In genomic region chr13:27172495-27172842, GRCh38 we compare ENCODE assay signal across 8 cellular contexts. TPM values are rescaled to one million over a fixed set of nuclear protein-coding genes. Genes with fewer than 3 reads are reported as not detected.
DNase-seq lines count a peak whose midpoint lies in the region; ATAC-seq and TF ChIP-seq lines count a peak whose summit lies in the region.

No MANE protein-coding gene starts in this region.

- H3K4me3 ChIP-seq in AG10803 (ENCODE audit: low read length) (peak overlapping the region; percentile 73), HFF-Myc (replicated peaks; ENCODE audit: low read depth, low read length) (peak overlapping the region; percentile 49), prostate gland (peak overlapping the region; percentile 86 to 89)

- H3K9me3 ChIP-seq in prostate gland: no peaks in the 10 kb centered on the region

- H3K27ac Mint-ChIP-seq in T-helper 2 cell treated with Interferon-gamma antibody and Interleukin-4, amounts not matched to agents 5 μg/mL and 100 μg/mL, for 36 hours: peak overlapping the region; percentile 87

- peaks cover 6% of the 10 kb centered on the region for H3K4me1 ChIP-seq in prostate gland (replicated peaks)

- H3K27me3 Mint-ChIP-seq in T-helper 2 cell treated with Interferon-gamma antibody and Interleukin-4, amounts not matched to agents 5 μg/mL and 100 μg/mL, for 36 hours (ENCODE audit: low read depth): no peaks in the 10 kb centered on the region

- peak overlapping the region; percentile 82 for H3K4me3 Mint-ChIP-seq in T-helper 2 cell treated with Interferon-gamma antibody and Interleukin-4, amounts not matched to agents 5 μg/mL and 100 μg/mL, for 36 hours

- intact Hi-C loops in prostate gland (cut with DNase I): loop anchor here (5.0 to 10.0 kb wide), 5 partner anchors 80 to 190 kb away; partner anchors contain the start of genes RASL11A and RPL21

- WGBS in prostate gland: 16% methylated on average over 3 of the region's 3 CpGs

- H3K9me3 Mint-ChIP-seq in T-helper 2 cell treated with Interferon-gamma antibody and Interleukin-4, amounts not matched to agents 5 μg/mL and 100 μg/mL, for 36 hours: no peaks in the 10 kb centered on the region

- H3K36me3 Mint-ChIP-seq in T-helper 2 cell treated with Interferon-gamma antibody and Interleukin-4, amounts not matched to agents 5 μg/mL and 100 μg/mL, for 36 hours (ENCODE audit: low read depth): no peaks in the 10 kb centered on the region

- TF ChIP-seq CTCF in AG10803 (conservative IDR thresholded peaks at IDR 0.05; ENCODE audit: low read length) (no peak), HFF-Myc (IDR thresholded peaks at IDR 0.05; ENCODE audit: low read depth, low read length, missing control alignments) (no peak), prostate gland (IDR thresholded peaks at IDR 0.05) (no peak)

- peak; percentile 36 for DNase-seq in AG10803 (ENCODE audit: low read depth)
- no peak for DNase-seq in HFF-Myc (ENCODE audit: extremely low read depth, low read depth)
- DNase-seq in T-helper 2 cell treated with Interferon-gamma antibody and Interleukin-4, amounts not matched to agents 5 μg/mL and 100 μg/mL, for 36 hours (ENCODE audit: low spot score): no peak
- peak; percentile 37 for DNase-seq in fibroblast of gingiva (ENCODE audit: low read depth)
- DNase-seq in prostate gland (ENCODE audit: low spot score): no peak
- no peak for DNase-seq in inferior parietal cortex (ENCODE audit: extremely low spot score)

- peak overlapping the region; percentile 87 to 95 for H3K27ac ChIP-seq in prostate gland

- no peak for ATAC-seq in GM21576 (IDR thresholded peaks at IDR 0.05; ENCODE audit: unreplicated experiment)
- ATAC-seq in HG02798 (IDR thresholded peaks at IDR 0.05; ENCODE audit: poor library complexity, unreplicated experiment): no peak

- no peak for TF ChIP-seq POLR2A in prostate gland (IDR thresholded peaks at IDR 0.05)

- peaks cover 35% of the 10 kb centered on the region for H3K4me1 Mint-ChIP-seq in T-helper 2 cell treated with Interferon-gamma antibody and Interleukin-4, amounts not matched to agents 5 μg/mL and 100 μg/mL, for 36 hours (ENCODE audit: low read depth)

- no peaks in the 10 kb centered on the region for H3K27me3 ChIP-seq in prostate gland (replicated peaks; ENCODE audit: insufficient read depth)

- no peaks in the 10 kb centered on the region for H3K36me3 ChIP-seq in prostate gland

RNA-seq across cellular contexts. Expression of gene USP12, which starts 0.9 kb away (rescaled TPM):
- total RNA-seq in prostate gland: 10 to 100 TPM; 11.3 to 21.5 TPM

Comparison
In these comparisons a context has a peak if more than half of its experiments do, and no peak if none do; other contexts are left out.
1. DNase-seq: peak in AG10803 (single experiment) and fibroblast of gingiva (single experiment); none in HFF-Myc (single experiment), T-helper 2 cell treated with Interferon-gamma antibody and Interleukin-4, amounts not matched to agents 5 μg/mL and 100 μg/mL, for 36 hours (single experiment), prostate gland (single experiment) and inferior parietal cortex (single experiment).
2. Peak in every context shown above with its lines, with median percentiles within 50 percentile points of each other: H3K4me3 ChIP-seq.